In genomic region chr12:64077922-64078321, GRCh38 we compare ENCODE assay signal across 13 cellular contexts.
DNase-seq lines count a peak whose midpoint lies in the region; ATAC-seq and TF ChIP-seq lines count a peak whose summit lies in the region.
"Had no signal": no experiment of that assay in that cellular context is flagged by ENCODE, and none has a peak within 500 bp of the region (broad histone marks: within the 10 kb centered on the region; RNA-seq: fewer than 3 reads in every experiment).

No MANE protein-coding gene starts in this region.

- H3K36me3 ChIP-seq in HCT116 (ENCODE audit: control insufficient read depth in 1 of 2, insufficient read depth in 2 of 2, low read length in 2 of 2) (peaks cover 0 to 5% of the 10 kb centered on the region in 2 experiments; a peak in 1 of 4 replicates), hepatocyte (replicated peaks; ENCODE audit: insufficient read depth, low read depth) (no peaks in the 10 kb centered on the region)

- H3K4me3 Mint-ChIP-seq in glutamatergic neuron (ENCODE audit: unreplicated experiment), result no peak overlapping the region
- H3K4me3 Mint-ChIP-seq: CD4-positive, alpha-beta memory T cell had no signal

- H4K20me1 ChIP-seq in HCT116 (ENCODE audit: insufficient read depth), result no peaks in the 10 kb centered on the region
- no peaks in the 10 kb centered on the region for H4K20me1 ChIP-seq in hepatocyte (ENCODE audit: insufficient read depth, poor library complexity, severe bottlenecking)

- CTCF ChIA-PET in HCT116 (lab: Charles Lee), result no interaction called here

- H3K4me3 ChIP-seq in HCT116 (replicated peaks in 1 of 2; ENCODE audit: low read depth in 1 of 2, low read length in 2 of 2) (no peak overlapping the region), WI38 (ENCODE audit: low read depth, low read length) (no peak overlapping the region), hepatocyte (no peak overlapping the region)

- H3K27ac ChIP-seq in HCT116 (ENCODE audit: low read depth, low read length) (no peak overlapping the region), hepatocyte (no peak overlapping the region)

- H3K4me2 ChIP-seq in HCT116 (ENCODE audit: low read length) (no peak overlapping the region), hepatocyte (no peak overlapping the region)

- DNase-seq in ACHN (peak; percentile 49), HCT116 (ENCODE audit: low read depth, low spot score) (no peak), glutamatergic neuron (no peak), hepatocyte (ENCODE audit: low spot score) (no peak), inferior parietal cortex (ENCODE audit: extremely low spot score) (no peak)
- DNase-seq in activated naive CD4-positive, alpha-beta T cell treated with Interleukin-2 at 50 U/mL for 16 hours, result no peak
- DNase-seq: activated gamma-delta T cell treated with Interleukin-2 at 50 U/mL for 16 hours; CD4-positive, alpha-beta memory T cell; kidney glomerular epithelial cell; NCI-H1105 treated with DMSO at 0.1 percent for 48 hours; NK-92 treated with Interleukin-12 subunit alpha and Interleukin-12 subunit beta, amount 100 ng/mL, for 24 hours had no signal

- peaks cover 1% of the 10 kb centered on the region for H3K27me3 Mint-ChIP-seq in glutamatergic neuron (ENCODE audit: unreplicated experiment)

- peaks cover 2% of the 10 kb centered on the region for H3K9me3 Mint-ChIP-seq in glutamatergic neuron (ENCODE audit: unreplicated experiment)

- no TSS peak for BruUV-seq in HCT116 (replicated peaks; lab: Mats Ljungman, UMichigan)

- peaks cover 6% of the 10 kb centered on the region for H3K4me1 Mint-ChIP-seq in glutamatergic neuron (ENCODE audit: low read depth, unreplicated experiment)
- H3K4me1 Mint-ChIP-seq: CD4-positive, alpha-beta memory T cell had no signal

- H2AFZ ChIP-seq in HCT116 (ENCODE audit: low read depth, low read length, poor library complexity, severe bottlenecking), result no peak overlapping the region
- no peak overlapping the region for H2AFZ ChIP-seq in hepatocyte

- no peak overlapping the region for H3K27ac Mint-ChIP-seq in glutamatergic neuron (ENCODE audit: unreplicated experiment)
- H3K27ac Mint-ChIP-seq: CD4-positive, alpha-beta memory T cell had no signal

- peak; percentile 38; the same call in 1 of the 2 replicates for TF ChIP-seq RAD21 in HCT116 (IDR thresholded peaks at IDR 0.05; ENCODE audit: low read depth)

- POLR2A ChIA-PET in HCT116 (lab: Charles Lee), result no interaction called here

- peak; percentile 47 for ATAC-seq in HCT116
- no peak for ATAC-seq in GM21367 (IDR thresholded peaks at IDR 0.05; ENCODE audit: unreplicated experiment)

- H3K9me2 ChIP-seq in HCT116 (ENCODE audit: insufficient read depth) (no peaks in the 10 kb centered on the region), hepatocyte (replicated peaks; ENCODE audit: insufficient read depth) (no peaks in the 10 kb centered on the region)

- no peak for TF ChIP-seq POLR2A in HCT116 (IDR thresholded peaks at IDR 0.05; ENCODE audit: borderline replicate concordance, extremely low read depth, insufficient read depth, insufficient read length)

- peaks cover 40 to 52% of the 10 kb centered on the region in 2 experiments for H3K4me1 ChIP-seq in HCT116 (ENCODE audit: control insufficient read depth in 1 of 2, insufficient read depth in 2 of 2, low read length in 2 of 2)
- H3K4me1 ChIP-seq in hepatocyte (ENCODE audit: insufficient read depth), result peaks cover 13% of the 10 kb centered on the region

- TF ChIP-seq CTCF in HCT116 (IDR thresholded peaks at IDR 0.05 in 2 of 3, conservative IDR thresholded peaks at IDR 0.05 in 1 of 3; ENCODE audit: borderline replicate concordance in 1 of 3, insufficient read depth in 1 of 3, low read depth in 2 of 3, low read length in 2 of 3) (peak in 2 of 3 experiments; percentile 47 to 62; a peak in 4 of 6 replicates), WI38 (IDR thresholded peaks at IDR 0.05; ENCODE audit: low read depth, low read length) (peak; percentile 9; the same call in 1 of the 2 replicates), glutamatergic neuron (IDR thresholded peaks at IDR 0.05; ENCODE audit: partially characterized antibody, unreplicated experiment) (peak; percentile 46), hepatocyte (IDR thresholded peaks at IDR 0.05; ENCODE audit: poor library complexity) (no peak)

- H3K9me3 ChIP-seq in HCT116 (ENCODE audit: control insufficient read depth in 1 of 2, insufficient read depth in 1 of 2, low read depth in 1 of 2, low read length in 2 of 2) (no peaks in the 10 kb centered on the region), hepatocyte (ENCODE audit: low read depth) (no peaks in the 10 kb centered on the region)

- no peak overlapping the region for H3K9ac ChIP-seq in HCT116 (ENCODE audit: low read length)

- no peaks in the 10 kb centered on the region for H3K79me2 ChIP-seq in HCT116 (ENCODE audit: insufficient read depth, low read length)
- no peaks in the 10 kb centered on the region for H3K79me2 ChIP-seq in hepatocyte

- RAD21 ChIA-PET in HCT116 (lab: Charles Lee; ENCODE audit: low non-redundant PET in 1 of 2, low total read pairs in 2 of 2, uncharacterized antibody in 2 of 2, unreplicated experiment in 2 of 2), result no interaction called here

- H3K27me3 ChIP-seq in HCT116 (ENCODE audit: insufficient read depth, low read length), result no peaks in the 10 kb centered on the region
- no peaks in the 10 kb centered on the region for H3K27me3 ChIP-seq in hepatocyte

- in situ Hi-C loops in ACHN (cut with HindIII; ENCODE audit: low pct_ligation_motif_present, low pct_unique_long_range_greater_than_20kb, low sequenced_read_pairs), result no loop called here

- no peaks in the 10 kb centered on the region for H3K36me3 Mint-ChIP-seq in glutamatergic neuron (ENCODE audit: unreplicated experiment)
- H3K36me3 Mint-ChIP-seq: CD4-positive, alpha-beta memory T cell had no signal

- intact Hi-C loops in HCT116 (cut with micrococcal nuclease), result no loop called here

TF ChIP-seq in HCT116, 20 proteins besides CTCF, POLR2A, EP300 and RAD21:
- TF ChIP-seq ZNF274 (IDR thresholded peaks at IDR 0.05; ENCODE audit: low read depth, low read length), result no peak
